Comparison of ENCODE assay signal across 10 cellular contexts in the genomic region with DNA sequence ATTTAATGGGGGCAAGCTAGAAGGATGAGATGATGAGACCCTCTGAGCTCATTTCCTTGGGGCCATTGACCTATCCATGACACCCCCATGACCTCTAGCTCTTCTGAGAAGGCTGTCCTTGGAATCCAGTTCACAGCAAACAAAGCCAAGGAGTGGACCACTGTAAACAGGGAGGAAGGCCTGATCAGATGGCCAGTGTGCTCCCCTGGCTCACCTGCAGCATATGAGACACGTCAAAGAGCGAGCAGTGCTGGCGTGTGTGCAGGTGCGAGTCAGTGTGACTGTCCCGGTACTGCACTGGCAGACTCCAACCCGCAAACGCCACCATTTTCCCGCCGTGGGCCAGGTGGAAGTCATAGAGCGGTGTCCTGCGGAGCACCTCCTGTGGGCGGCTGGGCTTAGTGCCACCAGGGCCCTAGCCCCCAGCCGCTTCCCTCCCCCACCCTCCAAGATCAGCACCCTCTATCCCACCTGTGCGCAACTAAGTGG. TPM values are rescaled to one million over a fixed set of nuclear protein-coding genes. Genes with fewer than 3 reads are reported as not detected.
DNase-seq lines count a peak whose midpoint lies in the region; ATAC-seq and TF ChIP-seq lines count a peak whose summit lies in the region.
"Had no signal": no experiment of that assay in that cellular context is flagged by ENCODE, and none has a peak within 500 bp of the region (broad histone marks: within the 10 kb centered on the region; RNA-seq: fewer than 3 reads in every experiment).

No MANE protein-coding gene starts in this region.

- no peaks in the 10 kb centered on the region for H3K27me3 ChIP-seq in fibroblast of lung (ENCODE audit: control insufficient read depth, insufficient read depth, low read length)
- no peaks in the 10 kb centered on the region for H3K27me3 ChIP-seq in muscle layer of colon (ENCODE audit: control insufficient read depth in 1 of 2, insufficient read depth in 2 of 2, low read length in 2 of 2)
- no peaks in the 10 kb centered on the region for H3K27me3 ChIP-seq in upper lobe of left lung

- H3K27ac ChIP-seq in fibroblast of lung (ENCODE audit: insufficient read depth, low read length) (peak overlapping the region; percentile 37), muscle layer of colon (ENCODE audit: low read depth, low read length) (peak overlapping the region; percentile 54), upper lobe of left lung (no peak overlapping the region)

- no peaks in the 10 kb centered on the region for H3K27me3 Mint-ChIP-seq in activated naive CD4-positive, alpha-beta T cell treated with anti-CD3 and anti-CD28 coated beads for 36 hours (ENCODE audit: low read depth)

- H3K4me3 ChIP-seq in fibroblast of lung (replicated peaks in 1 of 4; ENCODE audit: control extremely low read depth in 1 of 4, insufficient read depth in 1 of 4, low read depth in 3 of 4, low read length in 4 of 4) (peak overlapping the region in 1 of 4 experiments; percentile 3), muscle layer of colon (ENCODE audit: low read depth in 1 of 2, low read length in 2 of 2) (peak overlapping the region; percentile 30 to 42), upper lobe of left lung (peak overlapping the region in 3 of 4 donors; percentile 17 to 36 (median 30))
- H3K4me3 ChIP-seq: HAP-1 had no signal

- H3K4me2 ChIP-seq in fibroblast of lung (ENCODE audit: extremely low read depth, insufficient read depth, low read length): no peak overlapping the region

- TF ChIP-seq EP300 in upper lobe of left lung (IDR thresholded peaks at IDR 0.05): no peak

- H3K9ac ChIP-seq in fibroblast of lung (ENCODE audit: insufficient read depth, low read length): no peak overlapping the region
- no peak overlapping the region for H3K9ac ChIP-seq in muscle layer of colon (ENCODE audit: low read length)

- H3K36me3 Mint-ChIP-seq in activated naive CD4-positive, alpha-beta T cell treated with anti-CD3 and anti-CD28 coated beads for 36 hours (ENCODE audit: low read depth): peaks cover 5% of the 10 kb centered on the region

- peaks cover 7% of the 10 kb centered on the region for H3K36me3 ChIP-seq in fibroblast of lung (ENCODE audit: control insufficient read depth, insufficient read depth, low read length)
- peaks cover 25% of the 10 kb centered on the region for H3K36me3 ChIP-seq in muscle layer of colon (ENCODE audit: insufficient read depth, low read length)
- H3K36me3 ChIP-seq in upper lobe of left lung: peaks cover 0 to 43% (median 17%) of the 10 kb centered on the region in 4 donors

- no peak for ATAC-seq in upper lobe of left lung (ENCODE audit: low FRiP score in 2 of 2)

- DNase-seq in activated naive CD4-positive, alpha-beta T cell treated with anti-CD3 and anti-CD28 coated beads for 36 hours: peak; percentile 40
- no peak for DNase-seq in activated naive CD4-positive, alpha-beta T cell treated with anti-CD3 and anti-CD28 coated beads, Interleukin-2, amount 50 U/mL, for 16 hours
- DNase-seq in fibroblast of lung (ENCODE audit: low read depth in 2 of 2) (no peak), upper lobe of left lung (no peak), NOMO-1 treated with dmso at 0.1 percent for 144 hours (lab: John Stamatoyannopoulos, UW; ENCODE audit: unreplicated experiment) (no peak), HPDE6-E6E7 (ENCODE audit: extremely low spot score) (no peak)
- no peak for DNase-seq in stimulated activated CD4-positive, alpha-beta T cell treated with anti-CD3 and anti-CD28 coated beads, Interleukin-4, amount 100 ng/mL, for 24 hours
- DNase-seq: activated CD4-positive, alpha-beta T cell treated with anti-CD3 and anti-CD28 coated beads for 4 hours had no signal

- no peaks in the 10 kb centered on the region for H4K20me1 ChIP-seq in fibroblast of lung (ENCODE audit: control insufficient read depth, extremely low read depth, insufficient read depth, low read length)

- CTCF ChIA-PET in activated naive CD4-positive, alpha-beta T cell treated with anti-CD3 and anti-CD28 coated beads for 36 hours (lab: Charles Lee): interaction anchor here (0.6 kb wide), 1 partner anchor 82 kb away, joined by 4 read pairs; the partner anchor contains the start of gene USP4

- intact Hi-C loops in activated naive CD4-positive, alpha-beta T cell treated with anti-CD3 and anti-CD28 coated beads for 36 hours (cut with micrococcal nuclease): loop anchor here (1.0 kb wide), 2 partner anchors 7 to 10 kb away; partner anchors contain the start of genes NICN1 and TCTA

- TF ChIP-seq CTCF in fibroblast of lung (conservative IDR thresholded peaks at IDR 0.05 in 1 of 2, IDR thresholded peaks at IDR 0.05 in 1 of 2; ENCODE audit: low read depth in 1 of 2, low read length in 2 of 2): no peak
- no peak for TF ChIP-seq CTCF in upper lobe of left lung (IDR thresholded peaks at IDR 0.05)

- H3K9me3 ChIP-seq in fibroblast of lung (ENCODE audit: control insufficient read depth, insufficient read depth, low read depth, low read length) (no peaks in the 10 kb centered on the region), muscle layer of colon (ENCODE audit: low read length) (no peaks in the 10 kb centered on the region), upper lobe of left lung (no peaks in the 10 kb centered on the region)
- H3K9me3 ChIP-seq: HAP-1 had no signal

- H3K4me1 ChIP-seq in fibroblast of lung (ENCODE audit: control insufficient read depth, extremely low read depth, insufficient read depth, low read length): peaks cover 20% of the 10 kb centered on the region
- H3K4me1 ChIP-seq in muscle layer of colon (ENCODE audit: insufficient read depth, low read length): peaks cover 16% of the 10 kb centered on the region
- peaks cover 3 to 15% (median 8%) of the 10 kb centered on the region in 4 donors for H3K4me1 ChIP-seq in upper lobe of left lung
- H3K4me1 ChIP-seq: HAP-1 had no signal

- peaks cover 50% of the 10 kb centered on the region for H3K4me1 Mint-ChIP-seq in activated naive CD4-positive, alpha-beta T cell treated with anti-CD3 and anti-CD28 coated beads for 36 hours (ENCODE audit: low read depth)

- 69% methylated on average over 12 of the region's 14 CpGs; no CpG with 5 or more reads in 1 of the 2 donors for WGBS in upper lobe of left lung, 2 donors

- no peak overlapping the region for H3K27ac Mint-ChIP-seq in activated naive CD4-positive, alpha-beta T cell treated with anti-CD3 and anti-CD28 coated beads for 36 hours

- no peak overlapping the region for H3K4me3 Mint-ChIP-seq in activated naive CD4-positive, alpha-beta T cell treated with anti-CD3 and anti-CD28 coated beads for 36 hours

- no peak for TF ChIP-seq POLR2A in upper lobe of left lung (IDR thresholded peaks at IDR 0.05)

- H3K9me3 Mint-ChIP-seq in activated naive CD4-positive, alpha-beta T cell treated with anti-CD3 and anti-CD28 coated beads for 36 hours: no peaks in the 10 kb centered on the region

- H3K79me2 ChIP-seq in fibroblast of lung (ENCODE audit: control insufficient read depth, insufficient read depth, low read length): no peaks in the 10 kb centered on the region

- H2AFZ ChIP-seq in fibroblast of lung (ENCODE audit: low read length): no peak overlapping the region

RNA-seq across cellular contexts. Expression of gene AMT, which starts 0.3 kb away (rescaled TPM):
- 1 to 10 TPM; 2.5 to 2.7 TPM for total RNA-seq in activated naive CD4-positive, alpha-beta T cell treated with anti-CD3 and anti-CD28 coated beads for 36 hours
- total RNA-seq in fibroblast of lung (0.77 and 2.6 TPM in 2 replicates), upper lobe of left lung (10 to 100 TPM in 3 of 6 donors, 1 to 10 TPM in 3; 2.3 to 59.7 (median 11.4) TPM)
- 2.0 and 2.7 TPM in 2 replicates for polyA plus RNA-seq in fibroblast of lung
- 1.3 and 1.4 TPM in 2 replicates for polyA plus RNA-seq in fibroblast of lung (2012)
- polyA minus RNA-seq in fibroblast of lung (ENCODE audit: low replicate concordance): 0.44 TPM in 1 of 2 replicates, not detected in the other

RNA-seq across cellular contexts. Expression of gene NICN1, which starts 7.2 kb away (rescaled TPM):
- 10 to 100 TPM in 1 of 2 experiments, 1 to 10 TPM in 1; 9.1 to 10.1 TPM for total RNA-seq in activated naive CD4-positive, alpha-beta T cell treated with anti-CD3 and anti-CD28 coated beads for 36 hours
- total RNA-seq in fibroblast of lung (3.3 and 5.6 TPM in 2 replicates), upper lobe of left lung (10 to 100 TPM in 2 of 6 donors, 1 to 10 TPM in 4; 1.0 to 23.9 (median 8.0) TPM)
- 9.0 and 10.5 TPM in 2 replicates for polyA plus RNA-seq in fibroblast of lung
- 9.9 and 10.8 TPM in 2 replicates for polyA plus RNA-seq in fibroblast of lung (2012)
- 29.3 and 81.8 TPM in 2 replicates for polyA minus RNA-seq in fibroblast of lung (ENCODE audit: low replicate concordance)

RNA-seq across cellular contexts. Expression of gene TCTA, which starts 9.7 kb away (rescaled TPM):
- total RNA-seq in activated naive CD4-positive, alpha-beta T cell treated with anti-CD3 and anti-CD28 coated beads for 36 hours: 1 to 10 TPM; 9.4 to 9.5 TPM
- total RNA-seq in fibroblast of lung: 14.4 and 34.5 TPM in 2 replicates
- 51.6 and 57.8 TPM in 2 replicates for polyA plus RNA-seq in fibroblast of lung
- polyA plus RNA-seq in fibroblast of lung (2012): 34.6 and 38.4 TPM in 2 replicates
- 30.2 and 47.6 TPM in 2 replicates for polyA minus RNA-seq in fibroblast of lung (ENCODE audit: low replicate concordance)
- total RNA-seq in upper lobe of left lung: 10 to 100 TPM; 21.8 to 52.3 (median 39.5) TPM

RNA-seq across cellular contexts. Expression of gene RHOA, which starts 10.2 kb away (rescaled TPM):
- 100 to 1,000 TPM; 463 to 491 TPM for total RNA-seq in activated naive CD4-positive, alpha-beta T cell treated with anti-CD3 and anti-CD28 coated beads for 36 hours
- total RNA-seq in fibroblast of lung (352 and 548 TPM in 2 replicates), upper lobe of left lung (100 to 1,000 TPM; 206 to 611 (median 456) TPM)
- 727 and 1,002 TPM in 2 replicates for polyA plus RNA-seq in fibroblast of lung
- 673 and 854 TPM in 2 replicates for polyA plus RNA-seq in fibroblast of lung (2012)
- 753 and 846 TPM in 2 replicates for polyA minus RNA-seq in fibroblast of lung (ENCODE audit: low replicate concordance)

RNA-seq across cellular contexts. Expression of gene DAG1, which starts 48.1 kb away (rescaled TPM):
- total RNA-seq in activated naive CD4-positive, alpha-beta T cell treated with anti-CD3 and anti-CD28 coated beads for 36 hours: 1 to 10 TPM; 6.9 to 8.2 TPM
- total RNA-seq in fibroblast of lung (19.8 and 48.7 TPM in 2 replicates), upper lobe of left lung (100 to 1,000 TPM in 1 of 6 donors, 10 to 100 TPM in 5; 22.0 to 104 (median 73.5) TPM)
- polyA plus RNA-seq in fibroblast of lung: 48.7 and 49.8 TPM in 2 replicates
- polyA plus RNA-seq in fibroblast of lung (2012): 49.1 and 56.7 TPM in 2 replicates
- polyA minus RNA-seq in fibroblast of lung (ENCODE audit: low replicate concordance): 343 and 558 TPM in 2 replicates

Comparison
In these comparisons a context has a peak if more than half of its experiments do, and no peak if none do; other contexts are left out.
1. H3K27ac ChIP-seq: peak in fibroblast of lung (single experiment) and muscle layer of colon (single experiment); none in upper lobe of left lung (0 of 4).